ENCODE assay signal across 1 cellular context in genomic region chr17:8159459-8160223, GRCh38.
TF ChIP-seq lines count a peak whose summit lies in the region.

No MANE protein-coding gene starts in this region.

TF ChIP-seq in K562, 482 proteins besides CTCF, POLR2A, EP300 and RAD21:
- TF ChIP-seq PTTG1 (tag; IDR thresholded peaks at IDR 0.05; ENCODE audit: low read depth) (no peak), MLLT1 (IDR thresholded peaks at IDR 0.05) (no peak)
